ENCODE assay signal across 13 cellular contexts in genomic region chr15:59237854-59238252, GRCh38. TPM values are rescaled to one million over a fixed set of nuclear protein-coding genes. Genes with fewer than 3 reads are reported as not detected.
DNase-seq lines count a peak whose midpoint lies in the region; ATAC-seq and TF ChIP-seq lines count a peak whose summit lies in the region.
"Had no signal": no experiment of that assay in that cellular context is flagged by ENCODE, and none has a peak within 500 bp of the region (broad histone marks: within the 10 kb centered on the region; RNA-seq: fewer than 3 reads in every experiment).

No MANE protein-coding gene starts in this region.

- H3K9me3 ChIP-seq in smooth muscle cell (replicated peaks; ENCODE audit: low read depth): no peaks in the 10 kb centered on the region
- H3K9me3 ChIP-seq: breast epithelium had no signal

- H3K4me1 ChIP-seq in smooth muscle cell (ENCODE audit: low read depth): no peaks in the 10 kb centered on the region
- H3K4me1 ChIP-seq: breast epithelium had no signal

- H3K9ac ChIP-seq in smooth muscle cell (ENCODE audit: low read depth): no peak overlapping the region

- H3K4me3 ChIP-seq in smooth muscle cell: no peak overlapping the region
- H3K4me3 ChIP-seq: breast epithelium, hepatocyte had no signal

- H3K27ac Mint-ChIP-seq in stimulated activated naive CD8-positive, alpha-beta T cell treated with anti-CD3 and anti-CD28 coated beads, Interleukin-15, amount 100 ng/mL, for 72 hours: no peak overlapping the region
- H3K27ac Mint-ChIP-seq in osteocyte (ENCODE audit: unreplicated experiment): no peak overlapping the region
- H3K27ac Mint-ChIP-seq in activated naive CD8-positive, alpha-beta T cell treated with anti-CD3 and anti-CD28 coated beads, Interleukin-2, amount 50 U/mL, for 24 hours: no peak overlapping the region
- H3K27ac Mint-ChIP-seq: naive thymus-derived CD8-positive, alpha-beta T cell had no signal

- no peak for DNase-seq in stimulated activated naive CD8-positive, alpha-beta T cell treated with anti-CD3 and anti-CD28 coated beads, Interleukin-15, Interleukin-2, amounts not matched to agents 100 U/mL and 50 U/mL, for 24 hours
- no peak for DNase-seq in stimulated activated naive CD8-positive, alpha-beta T cell treated with anti-CD3 and anti-CD28 coated beads, Interleukin-15, amount 100 ng/mL, for 72 hours
- DNase-seq in NOMO-1 treated with DMSO at 0.1 percent for 48 hours (lab: John Stamatoyannopoulos, UW; ENCODE audit: unreplicated experiment) (peak; percentile 12), NCI-H1105 (lab: John Stamatoyannopoulos, UW) (no peak), smooth muscle cell (lab: John Stamatoyannopoulos, UW; ENCODE audit: unreplicated experiment) (no peak), osteocyte (ENCODE audit: extremely low spot score, unreplicated experiment) (no peak)
- no peak for DNase-seq in activated naive CD8-positive, alpha-beta T cell treated with anti-CD3 and anti-CD28 coated beads, Interleukin-2, amount 50 U/mL, for 24 hours
- DNase-seq: IMR-90; naive thymus-derived CD8-positive, alpha-beta T cell; SHP77 treated with DMSO at 0.1 percent for 48 hours had no signal

- H3K27me3 ChIP-seq in smooth muscle cell (ENCODE audit: low read depth): no peaks in the 10 kb centered on the region
- H3K27me3 ChIP-seq: breast epithelium, hepatocyte had no signal

- no peaks in the 10 kb centered on the region for H3K79me2 ChIP-seq in smooth muscle cell (ENCODE audit: low read depth)
- H3K79me2 ChIP-seq: hepatocyte had no signal

- H2AFZ ChIP-seq in smooth muscle cell (ENCODE audit: low read depth): no peak overlapping the region
- H2AFZ ChIP-seq: hepatocyte had no signal

- H3K36me3 ChIP-seq in smooth muscle cell (ENCODE audit: low read depth): no peaks in the 10 kb centered on the region
- H3K36me3 ChIP-seq: breast epithelium had no signal

- H3K27ac ChIP-seq in smooth muscle cell (ENCODE audit: low read depth): no peak overlapping the region
- H3K27ac ChIP-seq: breast epithelium had no signal

- WGBS in smooth muscle cell (ENCODE audit: low lambda C conversion rate): 89% methylated on average over 6 of the region's 6 CpGs

- no peaks in the 10 kb centered on the region for H4K20me1 ChIP-seq in smooth muscle cell (ENCODE audit: low read depth)

- H3K9me3 Mint-ChIP-seq in stimulated activated naive CD8-positive, alpha-beta T cell treated with anti-CD3 and anti-CD28 coated beads, Interleukin-15, amount 100 ng/mL, for 72 hours: peaks cover 0 to 6% of the 10 kb centered on the region in 2 donors
- H3K9me3 Mint-ChIP-seq in osteocyte (ENCODE audit: unreplicated experiment): no peaks in the 10 kb centered on the region
- no peaks in the 10 kb centered on the region for H3K9me3 Mint-ChIP-seq in activated naive CD8-positive, alpha-beta T cell treated with anti-CD3 and anti-CD28 coated beads, Interleukin-2, amount 50 U/mL, for 24 hours
- H3K9me3 Mint-ChIP-seq: naive thymus-derived CD8-positive, alpha-beta T cell had no signal

- peaks cover 7% of the 10 kb centered on the region for H3K27me3 Mint-ChIP-seq in stimulated activated naive CD8-positive, alpha-beta T cell treated with anti-CD3 and anti-CD28 coated beads, Interleukin-15, amount 100 ng/mL, for 72 hours
- no peaks in the 10 kb centered on the region for H3K27me3 Mint-ChIP-seq in osteocyte (ENCODE audit: unreplicated experiment)
- H3K27me3 Mint-ChIP-seq in activated naive CD8-positive, alpha-beta T cell treated with anti-CD3 and anti-CD28 coated beads, Interleukin-2, amount 50 U/mL, for 24 hours: peaks cover 2% of the 10 kb centered on the region

- no peaks in the 10 kb centered on the region for H3F3A ChIP-seq in smooth muscle cell (ENCODE audit: low read depth)

- peaks cover 15% of the 10 kb centered on the region for H3K4me1 Mint-ChIP-seq in stimulated activated naive CD8-positive, alpha-beta T cell treated with anti-CD3 and anti-CD28 coated beads, Interleukin-15, amount 100 ng/mL, for 72 hours
- H3K4me1 Mint-ChIP-seq in osteocyte (ENCODE audit: unreplicated experiment): peaks cover 7% of the 10 kb centered on the region
- H3K4me1 Mint-ChIP-seq in activated naive CD8-positive, alpha-beta T cell treated with anti-CD3 and anti-CD28 coated beads, Interleukin-2, amount 50 U/mL, for 24 hours: peaks cover 25% of the 10 kb centered on the region

- peaks cover 18% of the 10 kb centered on the region for H3K36me3 Mint-ChIP-seq in osteocyte (ENCODE audit: unreplicated experiment)
- H3K36me3 Mint-ChIP-seq in activated naive CD8-positive, alpha-beta T cell treated with anti-CD3 and anti-CD28 coated beads, Interleukin-2, amount 50 U/mL, for 24 hours (ENCODE audit: low read depth): no peaks in the 10 kb centered on the region

- TF ChIP-seq CTCF in smooth muscle cell (IDR thresholded peaks at IDR 0.05; ENCODE audit: borderline replicate concordance, insufficient read depth, poor library complexity, severe bottlenecking) (no peak), osteocyte (IDR thresholded peaks at IDR 0.05) (no peak)

- no peak overlapping the region for H3K4me3 Mint-ChIP-seq in stimulated activated naive CD8-positive, alpha-beta T cell treated with anti-CD3 and anti-CD28 coated beads, Interleukin-15, amount 100 ng/mL, for 72 hours
- H3K4me3 Mint-ChIP-seq in osteocyte (ENCODE audit: unreplicated experiment): no peak overlapping the region
- no peak overlapping the region for H3K4me3 Mint-ChIP-seq in activated naive CD8-positive, alpha-beta T cell treated with anti-CD3 and anti-CD28 coated beads, Interleukin-2, amount 50 U/mL, for 24 hours
- H3K4me3 Mint-ChIP-seq: naive thymus-derived CD8-positive, alpha-beta T cell had no signal

- H3K4me2 ChIP-seq in smooth muscle cell: no peak overlapping the region
- H3K4me2 ChIP-seq: hepatocyte had no signal

- ATAC-seq in stimulated activated naive CD8-positive, alpha-beta T cell treated with anti-CD3 and anti-CD28 coated beads, Interleukin-15, Interleukin-2, amounts not matched to agents 100 U/mL and 50 U/mL, for 24 hours: peak; percentile 23
- no peak for ATAC-seq in stimulated activated naive CD8-positive, alpha-beta T cell treated with anti-CD3 and anti-CD28 coated beads, Interleukin-15, amount 100 ng/mL, for 72 hours
- peak; percentile 35 for ATAC-seq in HG02973 (IDR thresholded peaks at IDR 0.05; ENCODE audit: unreplicated experiment)
- ATAC-seq in activated naive CD8-positive, alpha-beta T cell treated with anti-CD3 and anti-CD28 coated beads, Interleukin-2, amount 50 U/mL, for 24 hours: no peak
- ATAC-seq: naive thymus-derived CD8-positive, alpha-beta T cell had no signal

RNA-seq across cellular contexts. Expression of gene LDHAL6B, which starts 31.2 kb away (rescaled TPM):
- total RNA-seq in smooth muscle cell (not detected in 2 replicates), osteocyte (not detected in 2 replicates)
- 0.20 TPM in 1 of 2 replicates, not detected in the other for polyA plus RNA-seq in smooth muscle cell
- total RNA-seq: breast epithelium; hepatocyte; IMR-90; naive thymus-derived CD8-positive, alpha-beta T cell had no signal
- polyA plus RNA-seq: IMR-90; naive thymus-derived CD8-positive, alpha-beta T cell had no signal

Comparison
In these comparisons a context has a peak if more than half of its experiments do, and no peak if none do; other contexts are left out.
1. ATAC-seq: peak in stimulated activated naive CD8-positive, alpha-beta T cell treated with anti-CD3 and anti-CD28 coated beads, Interleukin-15, Interleukin-2, amounts not matched to agents 100 U/mL and 50 U/mL, for 24 hours (single experiment) and HG02973 (single experiment); none in stimulated activated naive CD8-positive, alpha-beta T cell treated with anti-CD3 and anti-CD28 coated beads, Interleukin-15, amount 100 ng/mL, for 72 hours (single experiment) and activated naive CD8-positive, alpha-beta T cell treated with anti-CD3 and anti-CD28 coated beads, Interleukin-2, amount 50 U/mL, for 24 hours (single experiment).